Comparison of ENCODE assay signal across 16 cellular contexts in the genomic region with DNA sequence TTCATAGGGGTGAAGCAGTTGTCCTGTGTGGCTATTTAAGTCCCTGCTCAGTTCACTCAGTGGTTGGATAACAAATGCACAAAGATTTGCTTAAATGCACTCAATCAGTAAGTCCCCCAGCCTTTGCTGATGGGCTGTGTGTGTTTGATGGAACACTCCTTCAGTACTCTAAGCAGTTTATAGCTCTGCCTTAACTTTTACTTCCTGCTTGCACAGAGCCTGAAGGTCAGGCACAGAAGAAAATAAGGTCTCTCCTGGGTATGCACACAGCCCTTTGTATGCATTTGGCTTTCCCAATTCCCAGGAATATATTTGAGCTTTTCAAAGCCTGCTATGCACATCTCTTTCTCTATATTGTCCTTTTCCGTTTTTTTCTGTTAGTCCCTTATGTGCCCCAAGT.
"Had no signal": no experiment of that assay in that cellular context is flagged by ENCODE, and none has a peak within 500 bp of the region (broad histone marks: within the 10 kb centered on the region; RNA-seq: fewer than 3 reads in every experiment).

No MANE protein-coding gene starts in this region.

- ATAC-seq: activated CD8-positive, alpha-beta memory T cell treated with anti-CD3 and anti-CD28 coated beads, Interleukin-2, amount 10 ng/mL, durations not matched to agents 7 days and 5 days; activated naive CD8-positive, alpha-beta T cell treated with anti-CD3 and anti-CD28 coated beads, Interleukin-2, amount 50 U/mL, for 24 hours; gastrocnemius medialis; left lung; T-helper 17 cell had no signal

- H3K9me3 ChIP-seq: ascending aorta, breast epithelium, gastrocnemius medialis, left lung, suprapubic skin had no signal

- DNase-seq: activated CD4-positive, alpha-beta memory T cell treated with anti-CD3 and anti-CD28 coated beads for 36 hours; activated CD8-positive, alpha-beta memory T cell treated with anti-CD3 and anti-CD28 coated beads, Interleukin-2, amount 10 ng/mL, durations not matched to agents 7 days and 5 days; activated naive CD4-positive, alpha-beta T cell treated with anti-CD3 and anti-CD28 coated beads for 36 hours; activated naive CD8-positive, alpha-beta T cell treated with anti-CD3 and anti-CD28 coated beads, Interleukin-2, amount 50 U/mL, for 24 hours; activated T-cell treated with anti-CD3 and anti-CD28 coated beads, Interleukin-2, amount 50 U/mL, for 1 hour; gastrocnemius medialis; left lung; nucleus accumbens; right cardiac atrium; T-helper 17 cell; WERI-Rb-1 had no signal

- H3K27me3 ChIP-seq: ascending aorta, breast epithelium, gastrocnemius medialis, left lung, suprapubic skin had no signal

- H3K4me3 ChIP-seq: ascending aorta, breast epithelium, gastrocnemius medialis, left lung, skin epidermis, suprapubic skin had no signal

- H3K27ac ChIP-seq: ascending aorta, breast epithelium, epithelial cell of prostate, gastrocnemius medialis, left lung, skin epidermis, suprapubic skin, WERI-Rb-1 had no signal

- H3K4me1 ChIP-seq: ascending aorta, breast epithelium, gastrocnemius medialis, left lung, suprapubic skin had no signal

- H3K36me3 ChIP-seq: ascending aorta, breast epithelium, gastrocnemius medialis, left lung, suprapubic skin, WERI-Rb-1 had no signal
